Comparison of ENCODE assay signal across 8 cellular contexts in genomic region chr22:47213571-47214230, GRCh38.
A peak's percentile ranks its signal among the peaks of the same experiment; 100 is the strongest.
DNase-seq lines count a peak whose midpoint lies in the region; ATAC-seq and TF ChIP-seq lines count a peak whose summit lies in the region.

No MANE protein-coding gene starts in this region.

- H3K27ac Mint-ChIP-seq in activated naive CD8-positive, alpha-beta T cell treated with anti-CD3 and anti-CD28 coated beads for 36 hours: no peak overlapping the region

- DNase-seq in heart right ventricle (no peak), left ventricle myocardium superior (no peak), RPMI8226 (peak; percentile 59), lung (ENCODE audit: low spot score) (peak; percentile 30), upper lobe of right lung (no peak), smooth muscle cell (lab: John Stamatoyannopoulos, UW; ENCODE audit: unreplicated experiment) (no peak)
- DNase-seq in activated naive CD8-positive, alpha-beta T cell treated with anti-CD3 and anti-CD28 coated beads for 36 hours: peak; percentile 59

- H3K27ac ChIP-seq in heart right ventricle (no peak overlapping the region), lung (ENCODE audit: low read depth in 1 of 2, low read length in 1 of 2) (no peak overlapping the region), upper lobe of right lung (no peak overlapping the region), smooth muscle cell (ENCODE audit: low read depth) (no peak overlapping the region)

- no peaks in the 10 kb centered on the region for H3K4me1 ChIP-seq in heart right ventricle
- H3K4me1 ChIP-seq in lung (ENCODE audit: control insufficient read depth in 2 of 2, insufficient read depth in 2 of 2, low read length in 2 of 2): no peaks in the 10 kb centered on the region
- no peaks in the 10 kb centered on the region for H3K4me1 ChIP-seq in upper lobe of right lung
- H3K4me1 ChIP-seq in smooth muscle cell (ENCODE audit: low read depth): no peaks in the 10 kb centered on the region

- H2AFZ ChIP-seq in smooth muscle cell (ENCODE audit: low read depth): no peak overlapping the region

- TF ChIP-seq CTCF in heart right ventricle (IDR thresholded peaks at IDR 0.05) (peak; percentile 27 to 73 (median 54)), lung (IDR thresholded peaks at IDR 0.05; ENCODE audit: control extremely low read depth, extremely low read depth) (peak; percentile 23), upper lobe of right lung (IDR thresholded peaks at IDR 0.05) (peak; percentile 71), smooth muscle cell (IDR thresholded peaks at IDR 0.05; ENCODE audit: borderline replicate concordance, insufficient read depth, poor library complexity, severe bottlenecking) (no peak)

- intact Hi-C loops in heart right ventricle (cut with DNase I): loop anchor here in 1 of 10 donors (10.0 kb wide), 1 partner anchor 1281 kb away; no protein-coding TSS in a partner anchor
- intact Hi-C loops in left ventricle myocardium superior (cut with micrococcal nuclease): no loop called here
- intact Hi-C loops in upper lobe of right lung (cut with DNase I): no loop called here

- no peaks in the 10 kb centered on the region for H3K9me3 Mint-ChIP-seq in activated naive CD8-positive, alpha-beta T cell treated with anti-CD3 and anti-CD28 coated beads for 36 hours

- no peaks in the 10 kb centered on the region for H3K9me3 ChIP-seq in heart right ventricle
- H3K9me3 ChIP-seq in lung (ENCODE audit: control insufficient read depth in 2 of 2, insufficient read depth in 1 of 2, low read length in 1 of 2): no peaks in the 10 kb centered on the region
- H3K9me3 ChIP-seq in upper lobe of right lung: no peaks in the 10 kb centered on the region
- H3K9me3 ChIP-seq in smooth muscle cell (replicated peaks; ENCODE audit: low read depth): peaks cover 5% of the 10 kb centered on the region

- ATAC-seq in heart right ventricle (no peak), left ventricle myocardium superior (no peak), lung (ENCODE audit: insufficient read depth, low FRiP score) (no peak), upper lobe of right lung (peak; percentile 86), HG03457 (IDR thresholded peaks at IDR 0.05; ENCODE audit: unreplicated experiment) (no peak)

- peaks cover 0 to 4% (median 0%) of the 10 kb centered on the region in 7 donors for H3K27me3 ChIP-seq in heart right ventricle
- H3K27me3 ChIP-seq in lung (ENCODE audit: control insufficient read depth, insufficient read depth): no peaks in the 10 kb centered on the region
- H3K27me3 ChIP-seq in upper lobe of right lung: no peaks in the 10 kb centered on the region
- H3K27me3 ChIP-seq in smooth muscle cell (ENCODE audit: low read depth): no peaks in the 10 kb centered on the region

- H3K4me3 Mint-ChIP-seq in activated naive CD8-positive, alpha-beta T cell treated with anti-CD3 and anti-CD28 coated beads for 36 hours: no peak overlapping the region

- H3F3A ChIP-seq in smooth muscle cell (ENCODE audit: low read depth): no peaks in the 10 kb centered on the region

- no peaks in the 10 kb centered on the region for H3K36me3 ChIP-seq in heart right ventricle
- H3K36me3 ChIP-seq in lung (ENCODE audit: control insufficient read depth in 2 of 2, insufficient read depth in 2 of 2, low read length in 2 of 2): no peaks in the 10 kb centered on the region
- H3K36me3 ChIP-seq in upper lobe of right lung: no peaks in the 10 kb centered on the region
- H3K36me3 ChIP-seq in smooth muscle cell (ENCODE audit: low read depth): no peaks in the 10 kb centered on the region

- H3K4me3 ChIP-seq in heart right ventricle (no peak overlapping the region), lung (no peak overlapping the region), upper lobe of right lung (no peak overlapping the region), smooth muscle cell (no peak overlapping the region)

- no peaks in the 10 kb centered on the region for H3K79me2 ChIP-seq in smooth muscle cell (ENCODE audit: low read depth)

- H3K36me3 Mint-ChIP-seq in activated naive CD8-positive, alpha-beta T cell treated with anti-CD3 and anti-CD28 coated beads for 36 hours: no peaks in the 10 kb centered on the region

- H3K4me2 ChIP-seq in smooth muscle cell: no peak overlapping the region

- H3K27me3 Mint-ChIP-seq in activated naive CD8-positive, alpha-beta T cell treated with anti-CD3 and anti-CD28 coated beads for 36 hours: no peaks in the 10 kb centered on the region

- no peaks in the 10 kb centered on the region for H4K20me1 ChIP-seq in smooth muscle cell (ENCODE audit: low read depth)

- 62 to 74% methylated on average over 16 of the region's 16 CpGs for WGBS in heart right ventricle, 2 donors
- WGBS in lung, 2 donors: 62 to 63% methylated on average over 16 of the region's 16 CpGs
- 77% methylated on average over 16 of the region's 16 CpGs for WGBS in smooth muscle cell (ENCODE audit: low lambda C conversion rate)

- H3K4me1 Mint-ChIP-seq in activated naive CD8-positive, alpha-beta T cell treated with anti-CD3 and anti-CD28 coated beads for 36 hours: no peaks in the 10 kb centered on the region

- H3K9ac ChIP-seq in smooth muscle cell (ENCODE audit: low read depth): no peak overlapping the region

Comparison
In these comparisons a context has a peak if more than half of its experiments do, and no peak if none do; other contexts are left out.
1. DNase-seq: peak in RPMI8226 (single experiment), activated naive CD8-positive, alpha-beta T cell treated with anti-CD3 and anti-CD28 coated beads for 36 hours (single experiment) and lung (single experiment); none in heart right ventricle (0 of 2), left ventricle myocardium superior (single experiment), upper lobe of right lung (single experiment) and smooth muscle cell (single experiment).